In genomic region chr20:20205862-20206236, GRCh38 we compare ENCODE assay signal across 18 cellular contexts.
"Had no signal": no experiment of that assay in that cellular context is flagged by ENCODE, and none has a peak within 500 bp of the region (broad histone marks: within the 10 kb centered on the region; RNA-seq: fewer than 3 reads in every experiment).

No MANE protein-coding gene starts in this region.

- H3K4me1 Mint-ChIP-seq: activated CD4-positive, alpha-beta memory T cell treated with anti-CD3 and anti-CD28 coated beads, Interleukin-2, amount 10 ng/mL, durations not matched to agents 7 days and 5 days; activated CD4-positive, alpha-beta T cell treated with anti-CD3 and anti-CD28 coated beads, Interleukin-2, amount 10 ng/mL, durations not matched to agents 24 days and 14 days; activated naive CD8-positive, alpha-beta T cell treated with anti-CD3 and anti-CD28 coated beads, Interleukin-2, amount 50 U/mL, for 24 hours had no signal

- H3K9me3 Mint-ChIP-seq: activated CD4-positive, alpha-beta memory T cell treated with anti-CD3 and anti-CD28 coated beads, Interleukin-2, amount 10 ng/mL, durations not matched to agents 7 days and 5 days; activated CD4-positive, alpha-beta T cell treated with anti-CD3 and anti-CD28 coated beads, Interleukin-2, amount 10 ng/mL, durations not matched to agents 24 days and 14 days; activated naive CD8-positive, alpha-beta T cell treated with anti-CD3 and anti-CD28 coated beads, Interleukin-2, amount 50 U/mL, for 24 hours; dendritic cell treated with granulocyte-macrophage colony-stimulating factor and Interleukin-4, amounts not matched to agents 40 ng/mL and 50 ng/mL, for 4 days had no signal

- ATAC-seq: activated naive CD8-positive, alpha-beta T cell treated with anti-CD3 and anti-CD28 coated beads, Interleukin-2, amount 50 U/mL, for 24 hours; left lung; naive thymus-derived CD4-positive, alpha-beta T cell; stimulated activated naive CD8-positive, alpha-beta T cell treated with anti-CD3 and anti-CD28 coated beads, Interleukin-15, Interleukin-2, amounts not matched to agents 100 U/mL and 50 U/mL, for 24 hours; upper lobe of right lung had no signal

- H3K27ac Mint-ChIP-seq: activated CD4-positive, alpha-beta memory T cell treated with anti-CD3 and anti-CD28 coated beads, Interleukin-2, amount 10 ng/mL, durations not matched to agents 7 days and 5 days; activated CD4-positive, alpha-beta T cell treated with anti-CD3 and anti-CD28 coated beads, Interleukin-2, amount 10 ng/mL, durations not matched to agents 24 days and 14 days; activated naive CD8-positive, alpha-beta T cell treated with anti-CD3 and anti-CD28 coated beads, Interleukin-2, amount 50 U/mL, for 24 hours; dendritic cell treated with granulocyte-macrophage colony-stimulating factor and Interleukin-4, amounts not matched to agents 40 ng/mL and 50 ng/mL, for 4 days; naive thymus-derived CD4-positive, alpha-beta T cell had no signal

- H3K36me3 ChIP-seq: cardiac muscle cell, left lung, neutrophil, ovary, prostate gland, right atrium auricular region, spleen, upper lobe of right lung had no signal

- H3K27ac ChIP-seq: cardiac muscle cell, left lung, neutrophil, ovary, prostate gland, right atrium auricular region, spleen, upper lobe of right lung had no signal

- H3K36me3 Mint-ChIP-seq: naive thymus-derived CD4-positive, alpha-beta T cell had no signal

- H3K4me1 ChIP-seq: left lung, prostate gland, right atrium auricular region, spleen, upper lobe of right lung had no signal

- H3K27me3 ChIP-seq: cardiac muscle cell, ovary, right atrium auricular region had no signal

- H3K9me3 ChIP-seq: left lung, neutrophil, ovary, prostate gland, right atrium auricular region, spleen, upper lobe of right lung had no signal

- H3K4me3 Mint-ChIP-seq: activated CD4-positive, alpha-beta memory T cell treated with anti-CD3 and anti-CD28 coated beads, Interleukin-2, amount 10 ng/mL, durations not matched to agents 7 days and 5 days; activated CD4-positive, alpha-beta T cell treated with anti-CD3 and anti-CD28 coated beads, Interleukin-2, amount 10 ng/mL, durations not matched to agents 24 days and 14 days; activated naive CD8-positive, alpha-beta T cell treated with anti-CD3 and anti-CD28 coated beads, Interleukin-2, amount 50 U/mL, for 24 hours; dendritic cell treated with granulocyte-macrophage colony-stimulating factor and Interleukin-4, amounts not matched to agents 40 ng/mL and 50 ng/mL, for 4 days; naive thymus-derived CD4-positive, alpha-beta T cell had no signal

- H3K4me3 ChIP-seq: cardiac muscle cell, left lung, ovary, prostate gland, right atrium auricular region, spleen, upper lobe of right lung had no signal

- DNase-seq: activated CD4-positive, alpha-beta memory T cell treated with anti-CD3 and anti-CD28 coated beads, Interleukin-2, amount 10 ng/mL, durations not matched to agents 7 days and 5 days; activated CD4-positive, alpha-beta T cell treated with anti-CD3 and anti-CD28 coated beads, Interleukin-2, amount 10 ng/mL, durations not matched to agents 24 days and 14 days; activated gamma-delta T cell; activated naive CD4-positive, alpha-beta T cell treated with anti-CD3 and anti-CD28 coated beads, Interleukin-2, amount 50 U/mL, for 16 hours; activated naive CD8-positive, alpha-beta T cell treated with anti-CD3 and anti-CD28 coated beads, Interleukin-2, amount 50 U/mL, for 24 hours; effector CD4-positive, alpha-beta T cell; left lung; naive thymus-derived CD4-positive, alpha-beta T cell; ovary; spleen; stimulated activated CD4-positive, alpha-beta T cell treated with anti-CD3 and anti-CD28 coated beads, Interleukin-4, amount 100 ng/mL, for 24 hours; stimulated activated naive CD8-positive, alpha-beta T cell treated with anti-CD3 and anti-CD28 coated beads, Interleukin-15, Interleukin-2, amounts not matched to agents 100 U/mL and 50 U/mL, for 24 hours; upper lobe of right lung had no signal
